Comparison of ENCODE assay signal across 14 cellular contexts in the genomic region with DNA sequence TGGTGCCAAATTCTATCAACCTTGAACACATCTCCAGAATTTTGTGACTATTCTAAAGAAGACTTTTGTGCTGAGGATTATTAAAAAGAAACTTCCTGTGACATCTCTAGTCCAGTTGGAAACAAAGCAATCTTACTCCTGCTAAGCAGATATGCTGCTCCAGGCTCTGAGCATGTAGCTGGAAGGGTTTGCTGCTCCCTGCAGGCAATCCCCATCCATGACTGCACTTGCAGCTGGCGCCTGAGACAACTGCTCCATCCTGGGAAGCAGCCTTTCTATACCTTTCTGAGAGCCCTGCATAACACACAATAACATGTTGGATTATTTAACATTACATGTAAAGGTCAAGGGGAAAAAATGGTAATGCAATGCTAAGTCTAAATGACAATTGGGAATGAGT.
DNase-seq lines count a peak whose midpoint lies in the region; ATAC-seq and TF ChIP-seq lines count a peak whose summit lies in the region.
"Had no signal": no experiment of that assay in that cellular context is flagged by ENCODE, and none has a peak within 500 bp of the region (broad histone marks: within the 10 kb centered on the region; RNA-seq: fewer than 3 reads in every experiment).

No MANE protein-coding gene starts in this region.

- no peak for DNase-seq in AG09319 (ENCODE audit: extremely low read depth, low read depth)
- DNase-seq in cardiac fibroblast (ENCODE audit: low read depth in 2 of 2) = peak; percentile 18 to 25
- DNase-seq in kidney epithelial cell (ENCODE audit: low read depth) = no peak
- DNase-seq in inferior parietal cortex (ENCODE audit: extremely low spot score) = no peak
- DNase-seq in activated naive CD4-positive, alpha-beta T cell treated with anti-CD3 and anti-CD28 coated beads, Interleukin-2, amount 50 U/mL, for 16 hours = no peak
- DNase-seq: CD8-positive, alpha-beta memory T cell; foreskin melanocyte; NCI-H1417 treated with DMSO at 0.1 percent for 48 hours had no signal

- H3K4me3 Mint-ChIP-seq in activated T-helper 17 cell treated with anti-CD3 and anti-CD28 coated beads, Interleukin-2, amount 50 U/mL, for 72 hours = no peak overlapping the region
- H3K4me3 Mint-ChIP-seq: CD8-positive, alpha-beta memory T cell; memory B cell; T-helper 2 cell treated with Interferon-gamma antibody and Interleukin-4, amounts not matched to agents 5 μg/mL and 100 μg/mL, for 36 hours had no signal

- POLR2A ChIA-PET in HEK293 (lab: Yijun Ruan, JAX) = no interaction called here

- no peak for ATAC-seq in activated T-helper 17 cell treated with anti-CD3 and anti-CD28 coated beads, Interleukin-2, amount 50 U/mL, for 72 hours (replicated peaks)
- ATAC-seq in GM19351 (IDR thresholded peaks at IDR 0.05; ENCODE audit: unreplicated experiment) = no peak

- no peaks in the 10 kb centered on the region for H3K36me3 Mint-ChIP-seq in activated T-helper 17 cell treated with anti-CD3 and anti-CD28 coated beads, Interleukin-2, amount 50 U/mL, for 72 hours (ENCODE audit: low read depth)
- H3K36me3 Mint-ChIP-seq: CD8-positive, alpha-beta memory T cell; memory B cell had no signal

- no peaks in the 10 kb centered on the region for H3K4me1 ChIP-seq in HEK293 (ENCODE audit: control insufficient read depth, insufficient read depth, low read length)
- H3K4me1 ChIP-seq: ascending aorta had no signal

- peaks cover 2% of the 10 kb centered on the region for H3K27me3 Mint-ChIP-seq in activated T-helper 17 cell treated with anti-CD3 and anti-CD28 coated beads, Interleukin-2, amount 50 U/mL, for 72 hours

- CTCF ChIA-PET in HEK293 (lab: Yijun Ruan, JAX) = no interaction called here

- no peaks in the 10 kb centered on the region for H3K4me1 Mint-ChIP-seq in activated T-helper 17 cell treated with anti-CD3 and anti-CD28 coated beads, Interleukin-2, amount 50 U/mL, for 72 hours
- H3K4me1 Mint-ChIP-seq: CD8-positive, alpha-beta memory T cell had no signal

- H3K36me3 ChIP-seq in HEK293 (ENCODE audit: control insufficient read depth in 2 of 2, insufficient read depth in 1 of 2, low read length in 2 of 2) = no peaks in the 10 kb centered on the region
- H3K36me3 ChIP-seq in kidney epithelial cell (ENCODE audit: control insufficient read depth, insufficient read depth, low read length) = no peaks in the 10 kb centered on the region
- H3K36me3 ChIP-seq: ascending aorta had no signal

- no peak overlapping the region for H3K4me3 ChIP-seq in HEK293 (ENCODE audit: low read depth, low read length)
- H3K4me3 ChIP-seq in cardiac fibroblast (replicated peaks in 1 of 2; ENCODE audit: low read depth in 2 of 2, low read length in 2 of 2) = no peak overlapping the region
- no peak overlapping the region for H3K4me3 ChIP-seq in kidney epithelial cell (ENCODE audit: low read depth, low read length)
- H3K4me3 ChIP-seq: ascending aorta had no signal

- H3K9me3 ChIP-seq in HEK293 (ENCODE audit: control insufficient read depth, insufficient read depth, low read depth, low read length) = no peaks in the 10 kb centered on the region
- H3K9me3 ChIP-seq: ascending aorta had no signal

- H3K27ac Mint-ChIP-seq in activated T-helper 17 cell treated with anti-CD3 and anti-CD28 coated beads, Interleukin-2, amount 50 U/mL, for 72 hours = no peak overlapping the region
- H3K27ac Mint-ChIP-seq: CD8-positive, alpha-beta memory T cell; memory B cell; T-helper 2 cell treated with Interferon-gamma antibody and Interleukin-4, amounts not matched to agents 5 μg/mL and 100 μg/mL, for 36 hours had no signal

- H3K9me3 Mint-ChIP-seq in activated T-helper 17 cell treated with anti-CD3 and anti-CD28 coated beads, Interleukin-2, amount 50 U/mL, for 72 hours = no peaks in the 10 kb centered on the region
- H3K9me3 Mint-ChIP-seq: CD8-positive, alpha-beta memory T cell; memory B cell; T-helper 2 cell treated with Interferon-gamma antibody and Interleukin-4, amounts not matched to agents 5 μg/mL and 100 μg/mL, for 36 hours had no signal

- TF ChIP-seq CTCF in AG09319 (IDR thresholded peaks at IDR 0.05; ENCODE audit: low read depth, low read length) (peak; percentile 13), HEK293 (tag by site-specific recombination; IDR thresholded peaks at IDR 0.05) (peak; percentile 17; the same call in 1 of the 2 replicates), cardiac fibroblast (IDR thresholded peaks at IDR 0.05; ENCODE audit: low read depth, low read length) (peak; percentile 49), kidney epithelial cell (IDR thresholded peaks at IDR 0.05; ENCODE audit: insufficient read depth, low read length, poor library complexity, severe bottlenecking) (peak; percentile 38)

- H3K27me3 ChIP-seq in kidney epithelial cell (ENCODE audit: control insufficient read depth, insufficient read depth, low read length) = no peaks in the 10 kb centered on the region
- H3K27me3 ChIP-seq: ascending aorta had no signal

- H3K27ac ChIP-seq in HEK293 (ENCODE audit: extremely low read depth, low read depth, low read length) = no peak overlapping the region
- H3K27ac ChIP-seq: ascending aorta had no signal

TF ChIP-seq in HEK293, 187 proteins besides CTCF, POLR2A, EP300 and RAD21:
- TF ChIP-seq ZFP69B (tag by site-specific recombination; IDR thresholded peaks at IDR 0.05) (no peak), SCRT2 (tag by site-specific recombination; IDR thresholded peaks at IDR 0.05) (no peak), ZNF16 (tag by site-specific recombination; IDR thresholded peaks at IDR 0.05; ENCODE audit: low read depth) (no peak), ZBTB48 (tag by site-specific recombination; IDR thresholded peaks at IDR 0.05) (no peak), ZNF473 (tag by site-specific recombination; IDR thresholded peaks at IDR 0.05) (no peak), ZBTB17 (tag by site-specific recombination; IDR thresholded peaks at IDR 0.05) (no peak), ZNF2 (tag by site-specific recombination; IDR thresholded peaks at IDR 0.05) (no peak), SCRT1 (tag by site-specific recombination; IDR thresholded peaks at IDR 0.05; ENCODE audit: borderline replicate concordance) (no peak), ZBTB21 (tag by site-specific recombination; IDR thresholded peaks at IDR 0.05) (no peak), ZNF571 (tag by site-specific recombination; IDR thresholded peaks at IDR 0.05) (no peak), ZNF549 (tag by site-specific recombination; IDR thresholded peaks at IDR 0.05) (no peak)
- TF ChIP-seq, protein P1, sequence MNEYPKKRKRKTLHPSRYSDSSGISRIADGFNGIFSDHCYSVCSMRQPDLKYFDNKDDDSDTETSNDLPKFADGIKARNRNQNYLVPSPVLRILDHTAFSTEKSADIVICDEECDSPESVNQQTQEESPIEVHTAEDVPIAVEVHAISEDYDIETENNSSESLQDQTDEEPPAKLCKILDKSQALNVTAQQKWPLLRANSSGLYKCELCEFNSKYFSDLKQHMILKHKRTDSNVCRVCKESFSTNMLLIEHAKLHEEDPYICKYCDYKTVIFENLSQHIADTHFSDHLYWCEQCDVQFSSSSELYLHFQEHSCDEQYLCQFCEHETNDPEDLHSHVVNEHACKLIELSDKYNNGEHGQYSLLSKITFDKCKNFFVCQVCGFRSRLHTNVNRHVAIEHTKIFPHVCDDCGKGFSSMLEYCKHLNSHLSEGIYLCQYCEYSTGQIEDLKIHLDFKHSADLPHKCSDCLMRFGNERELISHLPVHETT (tag by site-specific recombination; IDR thresholded peaks at IDR 0.05) = no peak
- TF ChIP-seq, protein P2, sequence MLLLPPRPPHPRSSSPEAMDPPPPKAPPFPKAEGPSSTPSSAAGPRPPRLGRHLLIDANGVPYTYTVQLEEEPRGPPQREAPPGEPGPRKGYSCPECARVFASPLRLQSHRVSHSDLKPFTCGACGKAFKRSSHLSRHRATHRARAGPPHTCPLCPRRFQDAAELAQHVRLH (tag by site-specific recombination; IDR thresholded peaks at IDR 0.05) = no peak

Comparison
In these comparisons a context has a peak if more than half of its experiments do, and no peak if none do; other contexts are left out.
1. DNase-seq: peak in cardiac fibroblast (2 of 2); none in AG09319 (single experiment), kidney epithelial cell (single experiment), inferior parietal cortex (single experiment) and activated naive CD4-positive, alpha-beta T cell treated with anti-CD3 and anti-CD28 coated beads, Interleukin-2, amount 50 U/mL, for 16 hours (single experiment).
2. Peak in every context shown above with its lines, with median percentiles within 50 percentile points of each other: CTCF ChIP-seq.